In the genomic region with DNA sequence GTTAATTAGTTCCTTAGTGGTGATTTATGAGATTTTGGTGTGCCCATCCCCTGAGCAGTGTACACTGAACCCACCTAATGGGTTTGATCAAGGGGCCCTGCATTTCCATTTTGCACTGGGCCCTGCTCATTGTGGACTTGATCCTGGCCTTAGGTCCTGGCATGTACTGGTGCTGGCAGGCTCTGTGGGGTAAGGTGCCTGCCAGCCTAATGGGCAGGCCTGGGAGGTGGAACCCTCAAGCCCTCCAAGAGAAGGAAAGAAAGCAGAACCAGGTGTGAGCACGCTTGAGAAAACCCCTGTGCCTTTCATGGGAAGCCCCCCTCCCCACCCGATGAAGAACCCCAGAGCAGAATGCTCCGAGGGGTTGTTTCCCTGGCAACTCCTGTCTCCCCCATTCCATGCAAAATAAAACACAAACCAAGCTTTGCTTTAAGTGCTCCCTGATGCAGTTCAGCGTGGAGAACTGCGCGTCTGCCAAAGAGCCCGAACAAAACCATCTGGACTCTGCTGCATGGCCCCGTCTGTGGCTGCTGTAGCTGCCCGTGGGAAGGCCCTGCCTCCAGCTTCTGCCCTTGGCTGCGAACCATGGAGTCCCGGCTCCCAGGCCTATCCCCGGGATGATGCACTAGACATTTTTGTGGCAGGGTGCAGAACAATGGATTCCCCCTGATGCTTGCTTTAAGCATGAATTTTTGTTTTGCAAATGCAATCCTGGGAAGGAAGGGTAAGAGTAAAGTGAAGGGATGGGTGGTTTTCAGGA, we compare ENCODE assay signal across 24 cellular contexts.
A peak's percentile ranks its signal among the peaks of the same experiment; 100 is the strongest.
DNase-seq lines count a peak whose midpoint lies in the region; ATAC-seq, FAIRE-seq and TF ChIP-seq lines count a peak whose summit lies in the region.
"Had no signal": no experiment of that assay in that cellular context is flagged by ENCODE, and none has a peak within 500 bp of the region (broad histone marks: within the 10 kb centered on the region; RNA-seq: fewer than 3 reads in every experiment).

No MANE protein-coding gene starts in this region.

- H3K4me3 ChIP-seq in heart left ventricle (no peak overlapping the region), right atrium auricular region (no peak overlapping the region), muscle layer of colon (ENCODE audit: low read depth in 1 of 2, low read length in 2 of 2) (no peak overlapping the region), vagina (no peak overlapping the region), small intestine (ENCODE audit: low read depth in 1 of 2, low read length in 2 of 2) (no peak overlapping the region), kidney (ENCODE audit: low read length in 2 of 2) (no peak overlapping the region)
- H3K4me3 ChIP-seq: sigmoid colon, tibial artery had no signal

- H3K36me3 Mint-ChIP-seq in dendritic cell treated with granulocyte-macrophage colony-stimulating factor and Interleukin-4, amounts not matched to agents 40 ng/mL and 50 ng/mL, for 4 days (ENCODE audit: low read depth): peaks cover 10% of the 10 kb centered on the region
- H3K36me3 Mint-ChIP-seq: immature natural killer cell, memory B cell had no signal

- DNase-seq in heart left ventricle: peak in 4 of 5 donors; percentile 36 to 72 (median 58)
- no peak for DNase-seq in right atrium auricular region (ENCODE audit: low spot score)
- no peak for DNase-seq in effector CD4-positive, alpha-beta T cell
- no peak for DNase-seq in vagina (ENCODE audit: extremely low spot score in 2 of 2)
- no peak for DNase-seq in small intestine
- DNase-seq in kidney: no peak
- DNase-seq: activated CD8-positive, alpha-beta T cell treated with anti-CD3 and anti-CD28 coated beads, Interleukin-2, amount 10 ng/mL, durations not matched to agents 7 days and 5 days; activated naive CD8-positive, alpha-beta T cell treated with anti-CD3 and anti-CD28 coated beads, Interleukin-2, amount 50 U/mL, for 24 hours; cerebellar nuclear complex; GF-D8; immature natural killer cell; Karpas-422; NCI-H1092 treated with DMSO at 0.1 percent for 48 hours; NCI-H2227 treated with DMSO at 0.1 percent for 48 hours; sigmoid colon; T-helper 1 cell; tibial artery; WERI-Rb-1 had no signal

- TF ChIP-seq CTCF in heart left ventricle (IDR thresholded peaks at IDR 0.05): no peak
- TF ChIP-seq CTCF in right atrium auricular region (IDR thresholded peaks at IDR 0.05): no peak
- TF ChIP-seq CTCF in vagina (IDR thresholded peaks at IDR 0.05): no peak
- no peak for TF ChIP-seq CTCF in kidney (IDR thresholded peaks at IDR 0.05; ENCODE audit: borderline replicate concordance, extremely low read depth, insufficient read depth)

- TF ChIP-seq POLR2A in heart left ventricle (IDR thresholded peaks at IDR 0.05) (no peak), vagina (IDR thresholded peaks at IDR 0.05) (no peak)

- no peaks in the 10 kb centered on the region for H3K9me3 Mint-ChIP-seq in dendritic cell treated with granulocyte-macrophage colony-stimulating factor and Interleukin-4, amounts not matched to agents 40 ng/mL and 50 ng/mL, for 4 days
- H3K9me3 Mint-ChIP-seq: activated naive CD8-positive, alpha-beta T cell treated with anti-CD3 and anti-CD28 coated beads, Interleukin-2, amount 50 U/mL, for 24 hours; immature natural killer cell; memory B cell had no signal

- H3K27me3 ChIP-seq in heart left ventricle (no peaks in the 10 kb centered on the region), right atrium auricular region (no peaks in the 10 kb centered on the region), muscle layer of colon (ENCODE audit: control insufficient read depth in 1 of 2, insufficient read depth in 2 of 2, low read length in 2 of 2) (no peaks in the 10 kb centered on the region), vagina (no peaks in the 10 kb centered on the region), small intestine (ENCODE audit: control insufficient read depth in 2 of 2, insufficient read depth in 2 of 2, low read length in 2 of 2) (no peaks in the 10 kb centered on the region)
- H3K27me3 ChIP-seq: sigmoid colon, tibial artery had no signal

- no peak overlapping the region for H3K9ac ChIP-seq in muscle layer of colon (ENCODE audit: low read length)
- H3K9ac ChIP-seq in kidney (ENCODE audit: low read length in 2 of 2): no peak overlapping the region

- H3K4me1 ChIP-seq in heart left ventricle: peaks cover 4 to 78% (median 47%) of the 10 kb centered on the region in 12 donors
- H3K4me1 ChIP-seq in right atrium auricular region: peaks cover 0 to 57% of the 10 kb centered on the region in 2 donors
- H3K4me1 ChIP-seq in muscle layer of colon (ENCODE audit: insufficient read depth, low read length): peaks cover 29% of the 10 kb centered on the region
- peaks cover 35% of the 10 kb centered on the region for H3K4me1 ChIP-seq in vagina
- H3K4me1 ChIP-seq in small intestine (ENCODE audit: control insufficient read depth in 2 of 2, insufficient read depth in 1 of 2, low read depth in 1 of 2, low read length in 1 of 2): no peaks in the 10 kb centered on the region
- H3K4me1 ChIP-seq in kidney (ENCODE audit: control insufficient read depth in 1 of 2, insufficient read depth in 1 of 2, low read depth in 1 of 2, low read length in 2 of 2): peaks cover 10 to 21% of the 10 kb centered on the region in 2 donors

- WGBS in heart left ventricle, 4 donors: 70 to 82% (median 79%) methylated on average over 12 of the region's 12 CpGs
- WGBS in small intestine, 3 donors: 67 to 95% (median 91%) methylated on average over 12 of the region's 12 CpGs

- H3K36me3 ChIP-seq in heart left ventricle (no peaks in the 10 kb centered on the region), right atrium auricular region (no peaks in the 10 kb centered on the region), muscle layer of colon (ENCODE audit: insufficient read depth, low read length) (no peaks in the 10 kb centered on the region), vagina (no peaks in the 10 kb centered on the region), small intestine (ENCODE audit: control insufficient read depth in 2 of 2, insufficient read depth in 2 of 2, low read length in 2 of 2) (no peaks in the 10 kb centered on the region), kidney (ENCODE audit: control insufficient read depth in 1 of 2, insufficient read depth in 2 of 2, low read length in 2 of 2) (no peaks in the 10 kb centered on the region)
- H3K36me3 ChIP-seq: sigmoid colon, WERI-Rb-1 had no signal

- intact Hi-C loops in heart left ventricle (cut with DNase I) (loop anchor here in 6 of 10 donors (5.0 to 10.0 kb wide), 6 partner anchors 38 to 67 kb away; no protein-coding TSS in a partner anchor), vagina (cut with DNase I) (no loop called here), kidney (cut with DNase I) (no loop called here)
- intact Hi-C loops in dendritic cell treated with granulocyte-macrophage colony-stimulating factor and Interleukin-4, amounts not matched to agents 40 ng/mL and 50 ng/mL, for 4 days (cut with micrococcal nuclease): loop anchor here (5.0 kb wide), 2 partner anchors 47 to 67 kb away; no protein-coding TSS in a partner anchor

- no peak for ATAC-seq in heart left ventricle
- ATAC-seq: activated CD8-positive, alpha-beta T cell treated with anti-CD3 and anti-CD28 coated beads, Interleukin-2, amount 10 ng/mL, durations not matched to agents 7 days and 5 days; activated naive CD8-positive, alpha-beta T cell treated with anti-CD3 and anti-CD28 coated beads, Interleukin-2, amount 50 U/mL, for 24 hours had no signal

- no peak overlapping the region for H3K4me3 Mint-ChIP-seq in dendritic cell treated with granulocyte-macrophage colony-stimulating factor and Interleukin-4, amounts not matched to agents 40 ng/mL and 50 ng/mL, for 4 days
- H3K4me3 Mint-ChIP-seq: activated CD8-positive, alpha-beta T cell treated with anti-CD3 and anti-CD28 coated beads, Interleukin-2, amount 10 ng/mL, durations not matched to agents 7 days and 5 days; activated naive CD8-positive, alpha-beta T cell treated with anti-CD3 and anti-CD28 coated beads, Interleukin-2, amount 50 U/mL, for 24 hours; immature natural killer cell; memory B cell had no signal

- peaks cover 2% of the 10 kb centered on the region for H3K27me3 Mint-ChIP-seq in dendritic cell treated with granulocyte-macrophage colony-stimulating factor and Interleukin-4, amounts not matched to agents 40 ng/mL and 50 ng/mL, for 4 days

- peak overlapping the region; percentile 16 for H3K27ac Mint-ChIP-seq in dendritic cell treated with granulocyte-macrophage colony-stimulating factor and Interleukin-4, amounts not matched to agents 40 ng/mL and 50 ng/mL, for 4 days
- H3K27ac Mint-ChIP-seq: activated CD8-positive, alpha-beta T cell treated with anti-CD3 and anti-CD28 coated beads, Interleukin-2, amount 10 ng/mL, durations not matched to agents 7 days and 5 days; activated naive CD8-positive, alpha-beta T cell treated with anti-CD3 and anti-CD28 coated beads, Interleukin-2, amount 50 U/mL, for 24 hours; immature natural killer cell; memory B cell had no signal

- H3K27ac ChIP-seq in heart left ventricle (peak overlapping the region in 1 of 12 donors; percentile 76), right atrium auricular region (no peak overlapping the region), muscle layer of colon (ENCODE audit: low read depth, low read length) (peak overlapping the region; percentile 14), vagina (no peak overlapping the region), small intestine (ENCODE audit: low read depth in 1 of 2, low read length in 1 of 2) (no peak overlapping the region), kidney (ENCODE audit: low read depth in 2 of 2, low read length in 2 of 2) (no peak overlapping the region)
- H3K27ac ChIP-seq: tibial artery, WERI-Rb-1 had no signal

- H3K9me3 ChIP-seq in heart left ventricle (no peaks in the 10 kb centered on the region), right atrium auricular region (no peaks in the 10 kb centered on the region), muscle layer of colon (ENCODE audit: low read length) (no peaks in the 10 kb centered on the region), vagina (no peaks in the 10 kb centered on the region), small intestine (ENCODE audit: control insufficient read depth, low read depth) (no peaks in the 10 kb centered on the region), kidney (ENCODE audit: control insufficient read depth in 1 of 2, low read length in 2 of 2) (no peaks in the 10 kb centered on the region)
- H3K9me3 ChIP-seq: sigmoid colon, tibial artery had no signal

- FAIRE-seq in small intestine (lab: Jason Lieb, UNC) (no peak), kidney (lab: Jason Lieb, UNC) (no peak)
- FAIRE-seq: A204.1, endothelial cell of umbilical vein, H54 had no signal

- H3K4me1 Mint-ChIP-seq in dendritic cell treated with granulocyte-macrophage colony-stimulating factor and Interleukin-4, amounts not matched to agents 40 ng/mL and 50 ng/mL, for 4 days (ENCODE audit: low read depth): peaks cover 74% of the 10 kb centered on the region

Comparison
In these comparisons a context has a peak if more than half of its experiments do, and no peak if none do; other contexts are left out.
1. DNase-seq: peak in heart left ventricle (4 of 5); none in right atrium auricular region (single experiment), effector CD4-positive, alpha-beta T cell (single experiment), vagina (0 of 2), small intestine (single experiment) and kidney (single experiment).
2. intact Hi-C loops: an anchor here in heart left ventricle (5.0 to 10.0 kb wide) and dendritic cell treated with granulocyte-macrophage colony-stimulating factor and Interleukin-4, amounts not matched to agents 40 ng/mL and 50 ng/mL, for 4 days (5.0 kb wide); none called in vagina and kidney.